ENCODE assay signal across 1 cellular context in the genomic region with DNA sequence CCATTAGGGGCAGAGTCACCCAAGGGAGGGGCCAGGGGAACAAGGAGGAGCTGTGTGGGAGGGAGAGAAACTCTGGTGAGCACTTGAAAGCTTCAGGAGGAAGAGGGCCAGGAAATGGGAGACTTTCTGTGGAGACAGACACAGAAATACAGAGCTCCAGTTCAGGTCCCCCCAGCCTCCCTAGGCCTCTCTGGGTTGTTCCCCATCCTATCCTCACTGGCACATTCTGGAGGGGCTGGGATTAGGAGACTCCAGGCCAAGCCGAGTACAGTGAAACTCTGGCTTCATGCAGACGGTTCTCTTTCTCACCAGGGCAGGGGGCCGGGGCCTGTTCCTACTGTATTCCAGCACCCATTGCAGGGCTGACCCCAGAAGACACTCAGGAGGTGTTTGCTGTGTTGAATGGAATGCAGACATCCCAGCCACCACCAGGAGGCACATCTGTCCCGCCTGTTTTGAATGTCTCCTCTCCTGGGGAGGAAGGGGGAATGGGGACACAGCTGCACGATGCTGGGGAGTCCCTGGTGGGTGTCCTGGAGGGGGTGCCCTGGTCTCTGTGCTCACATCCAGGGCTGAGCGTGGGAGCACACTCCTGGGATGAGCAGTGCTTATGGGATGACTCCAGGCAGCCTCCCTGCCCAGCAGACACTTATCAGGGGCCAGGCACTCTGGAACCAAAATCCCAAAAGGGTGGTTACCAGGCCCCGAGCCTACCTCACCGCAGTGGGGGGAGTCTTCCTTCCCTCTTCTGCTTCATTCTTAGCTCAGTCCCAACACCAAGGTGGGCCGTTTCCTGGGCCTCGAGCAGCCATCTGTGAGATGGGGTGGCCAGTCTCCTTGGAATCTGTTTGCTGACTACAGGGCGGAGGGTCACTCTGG.
TF ChIP-seq lines count a peak whose summit lies in the region.

No MANE protein-coding gene starts in this region.

TF ChIP-seq in WTC11, 78 proteins besides CTCF, POLR2A, EP300 and RAD21 (continued from another document):
- TF ChIP-seq, protein P1, sequence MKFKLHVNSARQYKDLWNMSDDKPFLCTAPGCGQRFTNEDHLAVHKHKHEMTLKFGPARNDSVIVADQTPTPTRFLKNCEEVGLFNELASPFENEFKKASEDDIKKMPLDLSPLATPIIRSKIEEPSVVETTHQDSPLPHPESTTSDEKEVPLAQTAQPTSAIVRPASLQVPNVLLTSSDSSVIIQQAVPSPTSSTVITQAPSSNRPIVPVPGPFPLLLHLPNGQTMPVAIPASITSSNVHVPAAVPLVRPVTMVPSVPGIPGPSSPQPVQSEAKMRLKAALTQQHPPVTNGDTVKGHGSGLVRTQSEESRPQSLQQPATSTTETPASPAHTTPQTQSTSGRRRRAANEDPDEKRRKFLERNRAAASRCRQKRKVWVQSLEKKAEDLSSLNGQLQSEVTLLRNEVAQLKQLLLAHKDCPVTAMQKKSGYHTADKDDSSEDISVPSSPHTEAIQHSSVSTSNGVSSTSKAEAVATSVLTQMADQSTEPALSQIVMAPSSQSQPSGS (CRISPR knock-in tag; IDR thresholded peaks at IDR 0.05; ENCODE audit: borderline replicate concordance, low read depth), result no peak
- TF ChIP-seq ZNF317 (CRISPR knock-in tag; IDR thresholded peaks at IDR 0.05; ENCODE audit: borderline replicate concordance, low read depth) (no peak), OVOL2 (CRISPR knock-in tag; IDR thresholded peaks at IDR 0.05; ENCODE audit: borderline replicate concordance) (no peak), ZNF423 (CRISPR knock-in tag; IDR thresholded peaks at IDR 0.05) (no peak), FOXP1 (CRISPR knock-in tag; IDR thresholded peaks at IDR 0.05; ENCODE audit: borderline replicate concordance) (0 out of 2 replicates have a peak, but pooled peaks have one; percentile 11), ZNF263 (CRISPR knock-in tag; IDR thresholded peaks at IDR 0.05; ENCODE audit: low read depth) (peak; percentile 58; the same call in 1 of the 2 replicates)
- TF ChIP-seq, protein P2, sequence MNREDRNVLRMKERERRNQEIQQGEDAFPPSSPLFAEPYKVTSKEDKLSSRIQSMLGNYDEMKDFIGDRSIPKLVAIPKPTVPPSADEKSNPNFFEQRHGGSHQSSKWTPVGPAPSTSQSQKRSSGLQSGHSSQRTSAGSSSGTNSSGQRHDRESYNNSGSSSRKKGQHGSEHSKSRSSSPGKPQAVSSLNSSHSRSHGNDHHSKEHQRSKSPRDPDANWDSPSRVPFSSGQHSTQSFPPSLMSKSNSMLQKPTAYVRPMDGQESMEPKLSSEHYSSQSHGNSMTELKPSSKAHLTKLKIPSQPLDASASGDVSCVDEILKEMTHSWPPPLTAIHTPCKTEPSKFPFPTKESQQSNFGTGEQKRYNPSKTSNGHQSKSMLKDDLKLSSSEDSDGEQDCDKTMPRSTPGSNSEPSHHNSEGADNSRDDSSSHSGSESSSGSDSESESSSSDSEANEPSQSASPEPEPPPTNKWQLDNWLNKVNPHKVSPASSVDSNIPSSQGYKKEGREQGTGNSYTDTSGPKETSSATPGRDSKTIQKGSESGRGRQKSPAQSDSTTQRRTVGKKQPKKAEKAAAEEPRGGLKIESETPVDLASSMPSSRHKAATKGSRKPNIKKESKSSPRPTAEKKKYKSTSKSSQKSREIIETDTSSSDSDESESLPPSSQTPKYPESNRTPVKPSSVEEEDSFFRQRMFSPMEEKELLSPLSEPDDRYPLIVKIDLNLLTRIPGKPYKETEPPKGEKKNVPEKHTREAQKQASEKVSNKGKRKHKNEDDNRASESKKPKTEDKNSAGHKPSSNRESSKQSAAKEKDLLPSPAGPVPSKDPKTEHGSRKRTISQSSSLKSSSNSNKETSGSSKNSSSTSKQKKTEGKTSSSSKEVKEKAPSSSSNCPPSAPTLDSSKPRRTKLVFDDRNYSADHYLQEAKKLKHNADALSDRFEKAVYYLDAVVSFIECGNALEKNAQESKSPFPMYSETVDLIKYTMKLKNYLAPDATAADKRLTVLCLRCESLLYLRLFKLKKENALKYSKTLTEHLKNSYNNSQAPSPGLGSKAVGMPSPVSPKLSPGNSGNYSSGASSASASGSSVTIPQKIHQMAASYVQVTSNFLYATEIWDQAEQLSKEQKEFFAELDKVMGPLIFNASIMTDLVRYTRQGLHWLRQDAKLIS (CRISPR knock-in tag; IDR thresholded peaks at IDR 0.05; ENCODE audit: borderline replicate concordance), result no peak
- TF ChIP-seq, protein P3, sequence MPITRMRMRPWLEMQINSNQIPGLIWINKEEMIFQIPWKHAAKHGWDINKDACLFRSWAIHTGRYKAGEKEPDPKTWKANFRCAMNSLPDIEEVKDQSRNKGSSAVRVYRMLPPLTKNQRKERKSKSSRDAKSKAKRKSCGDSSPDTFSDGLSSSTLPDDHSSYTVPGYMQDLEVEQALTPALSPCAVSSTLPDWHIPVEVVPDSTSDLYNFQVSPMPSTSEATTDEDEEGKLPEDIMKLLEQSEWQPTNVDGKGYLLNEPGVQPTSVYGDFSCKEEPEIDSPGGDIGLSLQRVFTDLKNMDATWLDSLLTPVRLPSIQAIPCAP (CRISPR knock-in tag; IDR thresholded peaks at IDR 0.05), result no peak
TF ChIP-seq in WTC11: peak in this region for 2.
